Comparison of ENCODE assay signal across 8 cellular contexts in the genomic region with DNA sequence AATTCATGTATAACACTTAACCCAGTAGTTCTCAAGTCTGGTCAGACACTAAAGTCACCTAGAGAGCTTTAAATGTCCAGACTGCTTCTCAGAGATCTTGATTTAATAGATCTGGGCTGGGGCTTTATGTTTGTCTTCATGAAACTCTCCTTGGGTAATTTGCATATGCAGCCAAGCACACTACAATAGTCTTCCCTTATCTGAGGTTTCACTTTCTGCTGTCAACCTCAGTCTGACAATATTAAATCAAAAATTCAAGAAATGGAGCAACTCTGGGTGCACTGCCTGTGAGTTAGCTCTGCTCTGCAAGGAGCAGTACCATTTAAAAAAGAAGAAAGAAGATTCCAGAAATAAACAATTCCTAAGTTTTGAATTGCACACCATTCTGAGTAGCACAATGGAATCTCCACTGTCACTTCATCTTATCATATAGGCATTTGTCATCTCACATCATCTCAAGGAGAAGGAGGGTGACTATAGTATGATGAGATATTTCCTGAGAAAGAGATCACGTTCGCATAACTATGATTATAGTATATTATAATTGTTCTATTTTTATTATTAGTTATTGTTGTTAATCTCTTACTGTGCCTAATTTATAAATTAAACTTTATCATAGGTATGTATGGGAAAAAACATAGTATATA. TPM values are rescaled to one million over a fixed set of nuclear protein-coding genes. Genes with fewer than 3 reads are reported as not detected.
DNase-seq lines count a peak whose midpoint lies in the region; ATAC-seq and TF ChIP-seq lines count a peak whose summit lies in the region.

No MANE protein-coding gene starts in this region.

- no peaks in the 10 kb centered on the region for H3K27me3 Mint-ChIP-seq in CD8-positive, alpha-beta T cell (ENCODE audit: low read depth)

- H3K9ac ChIP-seq in colonic mucosa (ENCODE audit: low read depth in 2 of 2, low read length in 2 of 2) = peak overlapping the region in 1 of 2 donors; percentile 22

- CTCF ChIA-PET in CD8-positive, alpha-beta T cell (lab: Charles Lee) = interaction anchor here (1.2 kb wide), 1 partner anchor 10 kb away, joined by 3 read pairs; the partner anchor contains the start of gene FNIP2

- no peaks in the 10 kb centered on the region for H3K36me3 Mint-ChIP-seq in CD8-positive, alpha-beta T cell

- peak overlapping the region; percentile 73 for H3K4me3 Mint-ChIP-seq in CD8-positive, alpha-beta T cell

- H3K36me3 ChIP-seq in CD8-positive, alpha-beta T cell (ENCODE audit: insufficient read depth, low read length) = no peaks in the 10 kb centered on the region
- no peaks in the 10 kb centered on the region for H3K36me3 ChIP-seq in colonic mucosa

- H3K27ac Mint-ChIP-seq in CD8-positive, alpha-beta T cell = peak overlapping the region; percentile 28

- H3K27me3 ChIP-seq in CD8-positive, alpha-beta T cell (ENCODE audit: insufficient read depth, low read length) = no peaks in the 10 kb centered on the region
- H3K27me3 ChIP-seq in colonic mucosa = no peaks in the 10 kb centered on the region

- intact Hi-C loops in CD8-positive, alpha-beta T cell (cut with DNase I, micrococcal nuclease) = no loop called here
- intact Hi-C loops in colonic mucosa (cut with DNase I) = loop anchor here (5.0 kb wide), 1 partner anchor 44 kb away; no protein-coding TSS in a partner anchor

- peaks cover 7% of the 10 kb centered on the region for H3K4me1 ChIP-seq in CD8-positive, alpha-beta T cell (ENCODE audit: insufficient read depth, low read length)
- H3K4me1 ChIP-seq in colonic mucosa = peaks cover 29% of the 10 kb centered on the region

- peak; percentile 75 for ATAC-seq in CD8-positive, alpha-beta T cell
- ATAC-seq in GM19468 (IDR thresholded peaks at IDR 0.05; ENCODE audit: extremely low read depth, unreplicated experiment) (peak; percentile 97), HG03460 (IDR thresholded peaks at IDR 0.05; ENCODE audit: unreplicated experiment) (peak; percentile 99)

- H3K9me3 ChIP-seq in CD8-positive, alpha-beta T cell (ENCODE audit: low read length) = no peaks in the 10 kb centered on the region
- no peaks in the 10 kb centered on the region for H3K9me3 ChIP-seq in colonic mucosa

- no peaks in the 10 kb centered on the region for H3K9me3 Mint-ChIP-seq in CD8-positive, alpha-beta T cell

- peaks cover 40% of the 10 kb centered on the region for H3K4me1 Mint-ChIP-seq in CD8-positive, alpha-beta T cell (ENCODE audit: low read depth)

- no peak for TF ChIP-seq CTCF in CD8-positive, alpha-beta T cell (IDR thresholded peaks at IDR 0.05)
- TF ChIP-seq CTCF in colonic mucosa (IDR thresholded peaks at IDR 0.05) = no peak

- POLR2A ChIA-PET in CD8-positive, alpha-beta T cell (lab: Charles Lee) = interaction anchor here (1.2 to 1.9 kb wide), 2 partner anchors 9 to 32 kb away, joined by 3 to 5 read pairs; no protein-coding TSS in a partner anchor

- DNase-seq in CD8-positive, alpha-beta T cell = no peak
- no peak for DNase-seq in colonic mucosa
- no peak for DNase-seq in ureter (ENCODE audit: low spot score)
- no peak for DNase-seq in hippocampal formation (lab: John Stamatoyannopoulos, UW)
- DNase-seq in NCI-H1105 treated with DMSO at 0.1 percent for 48 hours (lab: John Stamatoyannopoulos, UW) = no peak
- no peak for DNase-seq in putamen (ENCODE audit: low spot score)

- no peak overlapping the region for H3K27ac ChIP-seq in CD8-positive, alpha-beta T cell (ENCODE audit: low read depth, low read length)
- peak overlapping the region; percentile 73 for H3K27ac ChIP-seq in colonic mucosa

- no peak overlapping the region for H3K4me3 ChIP-seq in CD8-positive, alpha-beta T cell (ENCODE audit: low read depth, low read length)
- H3K4me3 ChIP-seq in colonic mucosa = no peak overlapping the region

RNA-seq across cellular contexts. Expression of gene FNIP2, which starts 9.4 kb away (rescaled TPM):
- total RNA-seq in CD8-positive, alpha-beta T cell = 1 to 10 TPM; 8.1 to 8.9 TPM
- total RNA-seq in colonic mucosa (10 to 100 TPM; 56.2 to 89.6 TPM), ureter (45.6 TPM)

RNA-seq across cellular contexts. Expression of gene PPID, which starts 55.0 kb away (rescaled TPM):
- total RNA-seq in CD8-positive, alpha-beta T cell = 10 to 100 TPM; 10.3 to 10.5 TPM
- total RNA-seq in colonic mucosa = 10 to 100 TPM; 20.3 to 48.5 TPM
- total RNA-seq in ureter = 20.9 TPM
